In the genomic region with DNA sequence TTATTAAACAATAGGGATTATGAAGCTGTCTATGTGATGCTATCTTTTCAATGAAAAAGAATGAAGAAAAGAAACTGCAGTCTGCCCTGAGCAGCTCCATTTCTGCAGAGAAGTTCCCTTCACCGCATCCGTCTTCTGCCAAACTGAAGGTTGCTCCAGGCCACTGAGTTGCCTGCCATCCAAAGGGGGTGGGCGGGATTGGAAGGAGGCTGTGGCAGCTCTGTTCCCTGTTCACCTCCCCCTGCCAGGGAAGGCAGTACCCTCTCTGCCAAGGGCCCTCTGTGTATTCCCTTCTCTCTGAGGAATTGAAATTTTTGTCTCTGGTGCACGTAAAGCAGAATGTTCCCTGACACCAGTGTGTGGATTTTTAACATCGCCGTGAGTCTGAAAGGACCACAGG, we compare ENCODE assay signal across 34 cellular contexts.
"Had no signal": no experiment of that assay in that cellular context is flagged by ENCODE, and none has a peak within 500 bp of the region (broad histone marks: within the 10 kb centered on the region; RNA-seq: fewer than 3 reads in every experiment).

No MANE protein-coding gene starts in this region.

- DNase-seq: Karpas-422, Kasumi-1, MG63, MM.1S, MV-4-11, NCI-H1048, NCI-H1092, NCI-H1092 treated with DMSO at 0.1 percent for 48 hours, NCI-H1105, NCI-H1105 treated with DMSO at 0.1 percent for 48 hours, NCI-H1417, NCI-H1417 treated with DMSO at 0.1 percent for 48 hours, NCI-H1436, NCI-H1436 treated with DMSO at 0.1 percent for 48 hours, NCI-H146, NCI-H1694, NCI-H1694 treated with DMSO at 0.1 percent for 48 hours, NCI-H187, NCI-H187 treated with DMSO at 0.1 percent for 48 hours, NCI-H1930, NCI-H2029, NCI-H2029 treated with DMSO at 0.1 percent for 48 hours, NCI-H2081, NCI-H2081 treated with DMSO at 0.1 percent for 48 hours, NCI-H2107, NCI-H2171, NCI-H2171 treated with DMSO at 0.1 percent for 48 hours, NCI-H2227 treated with DMSO at 0.1 percent for 48 hours, NCI-H226, NCI-H345, NCI-H446, NCI-H446 treated with DMSO at 0.1 percent for 48 hours, NCI-H510A had no signal

- H3K9ac ChIP-seq: KMS-11 had no signal

- H3K4me3 ChIP-seq: MG63 had no signal

- H3K27ac ChIP-seq: KMS-11 had no signal

- H3K9me3 ChIP-seq: MG63 had no signal

- H3K27me3 ChIP-seq: MG63 had no signal

- H3K36me3 ChIP-seq: MG63 had no signal
